ENCODE assay signal across 1 cellular context in genomic region chr2:55051026-55051866, GRCh38.
TF ChIP-seq lines count a peak whose summit lies in the region.

No MANE protein-coding gene starts in this region.

TF ChIP-seq in HepG2, 621 proteins besides CTCF, POLR2A, EP300 and RAD21 (continued from another document and continues in another):
- TF ChIP-seq ZNF704 (CRISPR knock-in tag; IDR thresholded peaks at IDR 0.05; ENCODE audit: borderline replicate concordance) (no peak), UBTF (CRISPR knock-in tag; IDR thresholded peaks at IDR 0.05) (no peak), GLMP (CRISPR knock-in tag; IDR thresholded peaks at IDR 0.05; ENCODE audit: borderline replicate concordance) (no peak), ZNF382 (CRISPR knock-in tag; IDR thresholded peaks at IDR 0.05; ENCODE audit: borderline replicate concordance) (no peak), GPBP1L1 (CRISPR knock-in tag; IDR thresholded peaks at IDR 0.05) (no peak), ATF5 (CRISPR knock-in tag; IDR thresholded peaks at IDR 0.05; ENCODE audit: low read depth) (no peak), ZSCAN12 (CRISPR knock-in tag; IDR thresholded peaks at IDR 0.05) (no peak), NFATC3 (CRISPR knock-in tag; IDR thresholded peaks at IDR 0.05) (no peak), ZEB1 (IDR thresholded peaks at IDR 0.05; ENCODE audit: insufficient replicate concordance, low read depth) (peak; percentile 76), CHD2 (IDR thresholded peaks at IDR 0.05; ENCODE audit: low read depth, low read length) (no peak), ZNF576 (CRISPR knock-in tag; IDR thresholded peaks at IDR 0.05) (no peak), ADNP (CRISPR knock-in tag; IDR thresholded peaks at IDR 0.05) (no peak), ZNF160 (CRISPR knock-in tag; IDR thresholded peaks at IDR 0.05) (no peak), ZNF329 (CRISPR knock-in tag; IDR thresholded peaks at IDR 0.05; ENCODE audit: low read depth) (no peak), PHF21A (CRISPR knock-in tag; IDR thresholded peaks at IDR 0.05) (0 out of 2 replicates have a peak, but pooled peaks have one; percentile 11), FOXO4 (CRISPR knock-in tag; conservative IDR thresholded peaks at IDR 0.05) (no peak), ZNF574 (CRISPR knock-in tag; IDR thresholded peaks at IDR 0.05) (no peak), SMARCC2 (IDR thresholded peaks at IDR 0.05) (no peak), ZNF550 (CRISPR knock-in tag; IDR thresholded peaks at IDR 0.05; ENCODE audit: borderline replicate concordance) (no peak), ZFP37 (CRISPR knock-in tag; IDR thresholded peaks at IDR 0.05; ENCODE audit: borderline replicate concordance) (no peak), ARHGAP35 (CRISPR knock-in tag; IDR thresholded peaks at IDR 0.05; ENCODE audit: borderline replicate concordance) (no peak), ZNF557 (CRISPR knock-in tag; IDR thresholded peaks at IDR 0.05) (no peak), FOXK1 (CRISPR knock-in tag; IDR thresholded peaks at IDR 0.05; ENCODE audit: borderline replicate concordance, low read depth) (no peak), ZBTB4 (CRISPR knock-in tag; IDR thresholded peaks at IDR 0.05; ENCODE audit: borderline replicate concordance) (no peak), ZNF333 (CRISPR knock-in tag; IDR thresholded peaks at IDR 0.05; ENCODE audit: borderline replicate concordance) (no peak), ZNF639 (CRISPR knock-in tag; conservative IDR thresholded peaks at IDR 0.05) (no peak), ZNF891 (CRISPR knock-in tag; IDR thresholded peaks at IDR 0.05) (no peak), ZFY (CRISPR knock-in tag; IDR thresholded peaks at IDR 0.05) (no peak; the same call in 1 of the 2 replicates), FOXM1 (CRISPR knock-in tag; IDR thresholded peaks at IDR 0.05) (no peak), ZBTB14 (CRISPR knock-in tag; IDR thresholded peaks at IDR 0.05) (no peak), ZHX2 (IDR thresholded peaks at IDR 0.05; ENCODE audit: low read depth) (no peak), ZHX2 (CRISPR knock-in tag; IDR thresholded peaks at IDR 0.05; ENCODE audit: borderline replicate concordance) (no peak), ZIK1 (CRISPR knock-in tag; IDR thresholded peaks at IDR 0.05; ENCODE audit: borderline replicate concordance, low read depth) (no peak)
